Comparison of ENCODE assay signal across 16 cellular contexts in the genomic region with DNA sequence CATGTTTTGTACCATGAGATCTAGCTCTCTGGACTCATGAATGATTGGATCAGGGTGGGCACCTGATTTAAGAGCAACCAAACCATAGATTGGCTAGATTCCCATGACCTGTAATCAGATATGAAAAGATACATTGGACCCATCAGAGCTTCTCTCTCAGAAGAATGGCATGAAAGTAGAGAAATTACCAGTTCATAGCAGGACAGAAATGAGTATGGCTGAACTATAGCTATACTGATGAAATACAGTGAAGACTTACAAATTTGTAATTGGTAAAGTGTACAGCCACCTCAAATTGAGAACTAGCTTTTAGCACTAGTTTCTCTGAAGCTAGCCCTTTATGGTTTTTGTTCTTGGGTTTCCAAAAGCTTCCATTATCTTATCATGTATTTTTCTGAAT. TPM values are rescaled to one million over a fixed set of nuclear protein-coding genes. Genes with fewer than 3 reads are reported as not detected.
DNase-seq lines count a peak whose midpoint lies in the region; ATAC-seq and TF ChIP-seq lines count a peak whose summit lies in the region.
"Had no signal": no experiment of that assay in that cellular context is flagged by ENCODE, and none has a peak within 500 bp of the region (broad histone marks: within the 10 kb centered on the region; RNA-seq: fewer than 3 reads in every experiment).

No MANE protein-coding gene starts in this region.

- POLR2A ChIA-PET in activated CD4-positive, alpha-beta T cell treated with anti-CD3 and anti-CD28 coated beads, Interleukin-2, amount 10 ng/mL, durations not matched to agents 7 days and 5 days (lab: Charles Lee): no interaction called here

- no peak for TF ChIP-seq CTCF in tibial artery (IDR thresholded peaks at IDR 0.05)

- no peak overlapping the region for H3K4me3 Mint-ChIP-seq in activated CD4-positive, alpha-beta T cell treated with anti-CD3 and anti-CD28 coated beads, Interleukin-2, amount 10 ng/mL, durations not matched to agents 7 days and 5 days
- no peak overlapping the region for H3K4me3 Mint-ChIP-seq in stimulated activated naive CD8-positive, alpha-beta T cell treated with anti-CD3 and anti-CD28 coated beads, Interleukin-15, amount 100 ng/mL, for 72 hours
- no peak overlapping the region for H3K4me3 Mint-ChIP-seq in memory B cell
- H3K4me3 Mint-ChIP-seq: CD4-positive, alpha-beta memory T cell; HFFc6 had no signal

- H3K27ac Mint-ChIP-seq in activated CD4-positive, alpha-beta T cell treated with anti-CD3 and anti-CD28 coated beads, Interleukin-2, amount 10 ng/mL, durations not matched to agents 7 days and 5 days: peak overlapping the region; percentile 11
- no peak overlapping the region for H3K27ac Mint-ChIP-seq in stimulated activated naive CD8-positive, alpha-beta T cell treated with anti-CD3 and anti-CD28 coated beads, Interleukin-15, amount 100 ng/mL, for 72 hours
- H3K27ac Mint-ChIP-seq in memory B cell: peak overlapping the region; percentile 36
- H3K27ac Mint-ChIP-seq: HFFc6 had no signal

- H3K4me1 Mint-ChIP-seq in activated CD4-positive, alpha-beta T cell treated with anti-CD3 and anti-CD28 coated beads, Interleukin-2, amount 10 ng/mL, durations not matched to agents 7 days and 5 days: peaks cover 1% of the 10 kb centered on the region
- peaks cover 5% of the 10 kb centered on the region for H3K4me1 Mint-ChIP-seq in stimulated activated naive CD8-positive, alpha-beta T cell treated with anti-CD3 and anti-CD28 coated beads, Interleukin-15, amount 100 ng/mL, for 72 hours
- H3K4me1 Mint-ChIP-seq in memory B cell: peaks cover 7% of the 10 kb centered on the region

- peak; percentile 58 for ATAC-seq in stimulated activated naive CD8-positive, alpha-beta T cell treated with anti-CD3 and anti-CD28 coated beads, Interleukin-15, amount 100 ng/mL, for 72 hours
- no peak for ATAC-seq in stimulated activated naive CD8-positive, alpha-beta T cell treated with anti-CD3 and anti-CD28 coated beads, Interleukin-15, Interleukin-2, amounts not matched to agents 100 U/mL and 50 U/mL, for 24 hours
- ATAC-seq in memory B cell (ENCODE audit: low read depth) (no peak), GM18511 (IDR thresholded peaks at IDR 0.05; ENCODE audit: unreplicated experiment) (no peak)

- peaks cover 8% of the 10 kb centered on the region for H3K9me3 Mint-ChIP-seq in activated CD4-positive, alpha-beta T cell treated with anti-CD3 and anti-CD28 coated beads, Interleukin-2, amount 10 ng/mL, durations not matched to agents 7 days and 5 days
- H3K9me3 Mint-ChIP-seq in stimulated activated naive CD8-positive, alpha-beta T cell treated with anti-CD3 and anti-CD28 coated beads, Interleukin-15, amount 100 ng/mL, for 72 hours: peaks cover 0 to 21% of the 10 kb centered on the region in 2 donors
- peaks cover 3% of the 10 kb centered on the region for H3K9me3 Mint-ChIP-seq in memory B cell
- H3K9me3 Mint-ChIP-seq: HFFc6 had no signal

- no peaks in the 10 kb centered on the region for H3K27me3 Mint-ChIP-seq in activated CD4-positive, alpha-beta T cell treated with anti-CD3 and anti-CD28 coated beads, Interleukin-2, amount 10 ng/mL, durations not matched to agents 7 days and 5 days
- no peaks in the 10 kb centered on the region for H3K27me3 Mint-ChIP-seq in stimulated activated naive CD8-positive, alpha-beta T cell treated with anti-CD3 and anti-CD28 coated beads, Interleukin-15, amount 100 ng/mL, for 72 hours
- no peaks in the 10 kb centered on the region for H3K27me3 Mint-ChIP-seq in memory B cell
- H3K27me3 Mint-ChIP-seq: CD4-positive, alpha-beta memory T cell had no signal

- no peak overlapping the region for H3K4me3 ChIP-seq in tibial artery

- CTCF ChIA-PET in activated CD4-positive, alpha-beta T cell treated with anti-CD3 and anti-CD28 coated beads, Interleukin-2, amount 10 ng/mL, durations not matched to agents 7 days and 5 days (lab: Charles Lee): interaction anchor here (0.9 to 3.3 kb wide), 5 partner anchors 9 to 37 kb away, joined by 3 to 11 read pairs (median 4); no protein-coding TSS in a partner anchor

- H3K36me3 Mint-ChIP-seq in activated CD4-positive, alpha-beta T cell treated with anti-CD3 and anti-CD28 coated beads, Interleukin-2, amount 10 ng/mL, durations not matched to agents 7 days and 5 days (ENCODE audit: low read depth): peaks cover 7% of the 10 kb centered on the region
- peaks cover 38% of the 10 kb centered on the region for H3K36me3 Mint-ChIP-seq in memory B cell
- H3K36me3 Mint-ChIP-seq: CD4-positive, alpha-beta memory T cell had no signal

- H3K4me1 ChIP-seq in tibial artery: peaks cover 0 to 37% (median 17%) of the 10 kb centered on the region in 4 donors

- no peaks in the 10 kb centered on the region for H3K27me3 ChIP-seq in tibial artery

- H3K36me3 ChIP-seq in tibial artery: no peaks in the 10 kb centered on the region

- no peaks in the 10 kb centered on the region for H3K9me3 ChIP-seq in tibial artery

- intact Hi-C loops in tibial artery (cut with DNase I; ENCODE audit: low total_unique reads): no loop called here

- peak overlapping the region; percentile 12 to 36 for H3K27ac ChIP-seq in tibial artery

- no peak for DNase-seq in activated CD4-positive, alpha-beta T cell treated with anti-CD3 and anti-CD28 coated beads, Interleukin-2, amount 10 ng/mL, durations not matched to agents 7 days and 5 days
- no peak for DNase-seq in activated CD4-positive, alpha-beta T cell treated with anti-CD3 and anti-CD28 coated beads for 4 hours
- DNase-seq in stimulated activated naive CD8-positive, alpha-beta T cell treated with anti-CD3 and anti-CD28 coated beads, Interleukin-15, amount 100 ng/mL, for 72 hours: no peak
- no peak for DNase-seq in stimulated activated naive CD8-positive, alpha-beta T cell treated with anti-CD3 and anti-CD28 coated beads, Interleukin-15, Interleukin-2, amounts not matched to agents 100 U/mL and 50 U/mL, for 24 hours
- DNase-seq in memory B cell (ENCODE audit: low spot score in 2 of 2): no peak
- no peak for DNase-seq in tibial artery
- no peak for DNase-seq in COR-L47 (lab: John Stamatoyannopoulos, UW)
- DNase-seq: 8988T; ACHN; C1 segment of cervical spinal cord; CD4-positive, alpha-beta memory T cell; DND-41; GDM1; HCEC 1CT; HFFc6 had no signal

RNA-seq across cellular contexts. Expression of a gene that starts 19.0 kb away (rescaled TPM):
- 10 to 100 TPM; 93.8 to 99.6 TPM for total RNA-seq in activated CD4-positive, alpha-beta T cell treated with anti-CD3 and anti-CD28 coated beads, Interleukin-2, amount 10 ng/mL, durations not matched to agents 7 days and 5 days

Comparison
In these comparisons a context has a peak if more than half of its experiments do, and no peak if none do; other contexts are left out.
1. H3K27ac Mint-ChIP-seq: peak in activated CD4-positive, alpha-beta T cell treated with anti-CD3 and anti-CD28 coated beads, Interleukin-2, amount 10 ng/mL, durations not matched to agents 7 days and 5 days (single experiment) and memory B cell (single experiment); none in stimulated activated naive CD8-positive, alpha-beta T cell treated with anti-CD3 and anti-CD28 coated beads, Interleukin-15, amount 100 ng/mL, for 72 hours (0 of 2).